ENCODE assay signal across 10 cellular contexts in genomic region chr3:48038971-48039481, GRCh38. TPM values are rescaled to one million over a fixed set of nuclear protein-coding genes. Genes with fewer than 3 reads are reported as not detected.
DNase-seq lines count a peak whose midpoint lies in the region; ATAC-seq, FAIRE-seq and TF ChIP-seq lines count a peak whose summit lies in the region.
"Had no signal": no experiment of that assay in that cellular context is flagged by ENCODE, and none has a peak within 500 bp of the region (broad histone marks: within the 10 kb centered on the region; RNA-seq: fewer than 3 reads in every experiment).

No MANE protein-coding gene starts in this region.

- H3K4me1 Mint-ChIP-seq in glutamatergic neuron (ENCODE audit: low read depth, unreplicated experiment): peaks cover 15% of the 10 kb centered on the region

- no peaks in the 10 kb centered on the region for H3K36me3 Mint-ChIP-seq in glutamatergic neuron (ENCODE audit: unreplicated experiment)
- H3K36me3 Mint-ChIP-seq: naive B cell had no signal

- no peak for TF ChIP-seq RAD21 in SK-N-SH (IDR thresholded peaks at IDR 0.05; ENCODE audit: low read length)

- POLR2A ChIA-PET in AG04450 (lab: Yijun Ruan, JAX) (interaction anchor here (0.6 kb wide), 1 partner anchor 968 kb away, joined by 8 read pairs; the partner anchor contains the start of gene WDR6), SK-N-SH (lab: Yijun Ruan, JAX) (no interaction called here)

- CTCF ChIA-PET in AG04450 (lab: Charles Lee): interaction anchor here (0.7 kb wide), 1 partner anchor 26 kb away, joined by 3 read pairs; no protein-coding TSS in a partner anchor
- CTCF ChIA-PET in SK-N-SH (lab: Yijun Ruan, JAX): no interaction called here

- peak overlapping the region; percentile 70 for H3K4me2 ChIP-seq in SK-N-SH

- peaks cover 92% of the 10 kb centered on the region for H3K79me2 ChIP-seq in SK-N-SH (ENCODE audit: insufficient read depth)

- no peaks in the 10 kb centered on the region for H3K9me2 ChIP-seq in SK-N-SH

- no peak for TF ChIP-seq EP300 in SK-N-SH (IDR thresholded peaks at IDR 0.05; ENCODE audit: borderline replicate concordance in 1 of 2, low read depth in 1 of 2, low read length in 1 of 2)

- WGBS in SK-N-SH (ENCODE audit: low lambda C conversion rate): 53% methylated on average over 5 of the region's 6 CpGs
- WGBS in pancreas, 2 donors: 55 to 57% methylated on average over 6 of the region's 6 CpGs

- H4K20me1 ChIP-seq in SK-N-SH (ENCODE audit: insufficient read depth): peaks cover 79% of the 10 kb centered on the region

- no peak for DNase-seq in AG04450 (ENCODE audit: low read depth, low spot score)
- no peak for DNase-seq in SK-N-SH
- no peak for DNase-seq in glutamatergic neuron
- no peak for DNase-seq in pancreas
- DNase-seq in HuH-7 (ENCODE audit: low spot score): no peak
- DNase-seq in activated gamma-delta T cell (lab: John Stamatoyannopoulos, UW): no peak
- DNase-seq in glomerular visceral epithelial cell (ENCODE audit: extremely low spot score): no peak
- DNase-seq: activated T-cell treated with anti-CD3 and anti-CD28 coated beads, Interleukin-2, amount 50 U/mL, for 48 hours; naive B cell had no signal

- H2AFZ ChIP-seq in SK-N-SH (ENCODE audit: low read depth): no peak overlapping the region

- no peak for FAIRE-seq in pancreas (lab: Jason Lieb, UNC)

- no peak overlapping the region for H3K4me3 ChIP-seq in AG04450 (ENCODE audit: low read depth, low read length)
- H3K4me3 ChIP-seq in SK-N-SH (ENCODE audit: low read depth in 2 of 2, low read length in 1 of 2): peak overlapping the region in 1 of 2 experiments; percentile 9; a peak in 1 of 4 replicates
- no peak overlapping the region for H3K4me3 ChIP-seq in pancreas

- H3K4me1 ChIP-seq in SK-N-SH (ENCODE audit: control insufficient read depth in 1 of 2, insufficient read depth in 2 of 2, low read depth in 1 of 2, low read length in 1 of 2): peaks cover 8 to 26% of the 10 kb centered on the region in 2 experiments; a peak in 3 of 4 replicates
- H3K4me1 ChIP-seq in pancreas: peaks cover 8 to 23% (median 14%) of the 10 kb centered on the region in 3 donors

- no peak for TF ChIP-seq CTCF in AG04450 (IDR thresholded peaks at IDR 0.05; ENCODE audit: low read depth, low read length)
- no peak for TF ChIP-seq CTCF in SK-N-SH (IDR thresholded peaks at IDR 0.05)
- no peak for TF ChIP-seq CTCF in glutamatergic neuron (IDR thresholded peaks at IDR 0.05; ENCODE audit: partially characterized antibody, unreplicated experiment)
- no peak for TF ChIP-seq CTCF in pancreas (IDR thresholded peaks at IDR 0.05)

- peaks cover 1% of the 10 kb centered on the region for H3K27me3 Mint-ChIP-seq in glutamatergic neuron (ENCODE audit: unreplicated experiment)
- H3K27me3 Mint-ChIP-seq: naive B cell had no signal

- peak overlapping the region; percentile 3 for H3K27ac ChIP-seq in AG04450 (ENCODE audit: low read depth, low read length)
- peak overlapping the region; percentile 48 to 90 for H3K27ac ChIP-seq in SK-N-SH (ENCODE audit: low read depth in 2 of 2, low read length in 1 of 2)
- peak overlapping the region in 3 of 4 donors; percentile 25 to 64 (median 57) for H3K27ac ChIP-seq in pancreas

- H3K9me3 Mint-ChIP-seq in glutamatergic neuron (ENCODE audit: unreplicated experiment): no peaks in the 10 kb centered on the region
- H3K9me3 Mint-ChIP-seq: naive B cell had no signal

- peaks cover 0 to 4% of the 10 kb centered on the region in 2 experiments for H3K36me3 ChIP-seq in SK-N-SH (replicated peaks in 1 of 2; ENCODE audit: control insufficient read depth in 1 of 2, insufficient read depth in 2 of 2, low read length in 1 of 2)
- H3K36me3 ChIP-seq in pancreas: no peaks in the 10 kb centered on the region

- peak overlapping the region; percentile 58 for H3K4me3 Mint-ChIP-seq in glutamatergic neuron (ENCODE audit: unreplicated experiment)
- H3K4me3 Mint-ChIP-seq: naive B cell had no signal

- H3K27me3 ChIP-seq in AG04450 (ENCODE audit: control insufficient read depth, insufficient read depth, low read length) (no peaks in the 10 kb centered on the region), SK-N-SH (ENCODE audit: insufficient read depth) (no peaks in the 10 kb centered on the region), pancreas (no peaks in the 10 kb centered on the region)

- intact Hi-C loops in pancreas (cut with DNase I): no loop called here

- H3K9me3 ChIP-seq in AG04450 (ENCODE audit: control insufficient read depth, insufficient read depth, low read length) (no peaks in the 10 kb centered on the region), SK-N-SH (no peaks in the 10 kb centered on the region), pancreas (no peaks in the 10 kb centered on the region)

- peak overlapping the region; percentile 94 for H3K27ac Mint-ChIP-seq in glutamatergic neuron (ENCODE audit: unreplicated experiment)
- H3K27ac Mint-ChIP-seq: naive B cell had no signal

- H3F3A ChIP-seq in SK-N-SH (replicated peaks; ENCODE audit: insufficient read depth): peaks cover 51% of the 10 kb centered on the region

- H3K9ac ChIP-seq in SK-N-SH: peak overlapping the region; percentile 70

- ATAC-seq in pancreas (peak in 2 of 4 donors; percentile 23), GM19467 (IDR thresholded peaks at IDR 0.05; ENCODE audit: unreplicated experiment) (no peak)

TF ChIP-seq in SK-N-SH, 30 proteins besides CTCF, POLR2A, EP300 and RAD21:
- TF ChIP-seq MAX (IDR thresholded peaks at IDR 0.05; ENCODE audit: low read depth) (no peak), ZBTB33 (IDR thresholded peaks at IDR 0.05; ENCODE audit: borderline replicate concordance, low read depth) (no peak), PBX3 (IDR thresholded peaks at IDR 0.05) (no peak), USF1 (IDR thresholded peaks at IDR 0.05; ENCODE audit: borderline replicate concordance, low read depth) (no peak), TEAD4 (IDR thresholded peaks at IDR 0.05; ENCODE audit: borderline replicate concordance, insufficient read depth) (no peak), GATA2 (CRISPR knock-in tag; IDR thresholded peaks at IDR 0.05) (no peak), TAF1 (IDR thresholded peaks at IDR 0.05; ENCODE audit: borderline replicate concordance, low read depth, low read length) (no peak)

RNA-seq across cellular contexts. Expression of gene MAP4, which starts 22.8 kb away (rescaled TPM):
- polyA plus RNA-seq in AG04450 (2011; rRNA removed): 263 and 285 TPM in 2 replicates
- 240 and 241 TPM in 2 replicates for polyA minus RNA-seq in AG04450 (2011; rRNA and poly(A)+ RNA removed)
- polyA plus RNA-seq in SK-N-SH (2012; rRNA removed): 111 and 121 TPM in 2 replicates
- polyA plus RNA-seq in SK-N-SH (2012; cell fraction: cytosol; rRNA removed): 68.5 and 83.2 TPM in 2 replicates
- 164 and 278 TPM in 2 replicates for polyA plus RNA-seq in SK-N-SH (2012; cell fraction: nucleus; rRNA removed)
- total RNA-seq in glutamatergic neuron (ENCODE audit: unreplicated experiment): 319 TPM
- total RNA-seq in pancreas: 100 to 1,000 TPM in 1 of 6 donors, 10 to 100 TPM in 5; 59.2 to 127 (median 79.3) TPM
- polyA plus RNA-seq in pancreas: 10 to 100 TPM; 34.5 to 49.5 TPM

Comparison
In these comparisons a context has a peak if more than half of its experiments do, and no peak if none do; other contexts are left out.
1. H3K27ac ChIP-seq: peak in every context shown above with its lines; median percentile 69 in SK-N-SH; 57 in pancreas; 3 in AG04450.